Comparison of ENCODE assay signal across 22 cellular contexts in genomic region chr4:4590496-4590895, GRCh38. TPM values are rescaled to one million over a fixed set of nuclear protein-coding genes. Genes with fewer than 3 reads are reported as not detected.
DNase-seq lines count a peak whose midpoint lies in the region; ATAC-seq and TF ChIP-seq lines count a peak whose summit lies in the region.
"Had no signal": no experiment of that assay in that cellular context is flagged by ENCODE, and none has a peak within 500 bp of the region (broad histone marks: within the 10 kb centered on the region; RNA-seq: fewer than 3 reads in every experiment).

No MANE protein-coding gene starts in this region.

- no peak for TF ChIP-seq CTCF in epithelial cell of esophagus (IDR thresholded peaks at IDR 0.05; ENCODE audit: insufficient read depth, low read depth, low read length, missing control alignments)
- TF ChIP-seq CTCF in neural crest cell (conservative IDR thresholded peaks at IDR 0.05) = no peak
- no peak for TF ChIP-seq CTCF in A673 (conservative IDR thresholded peaks at IDR 0.05; ENCODE audit: low read depth, low read length)
- TF ChIP-seq CTCF in progenitor cell of endocrine pancreas (IDR thresholded peaks at IDR 0.05; ENCODE audit: unreplicated experiment) = no peak

- H3K36me3 ChIP-seq in A673 (ENCODE audit: insufficient read depth, low read length, poor library complexity, severe bottlenecking) = no peaks in the 10 kb centered on the region
- H3K36me3 ChIP-seq: colonic mucosa, right atrium auricular region had no signal

- H3K9me3 Mint-ChIP-seq in neural crest cell (peaks cover 14% of the 10 kb centered on the region), progenitor cell of endocrine pancreas (ENCODE audit: low read depth) (peaks cover 10% of the 10 kb centered on the region)

- H3K27ac ChIP-seq in A673 (ENCODE audit: low read depth, low read length, poor library complexity, severe bottlenecking) = no peak overlapping the region
- H3K27ac ChIP-seq: body of pancreas, colonic mucosa, right atrium auricular region had no signal

- H3K4me3 ChIP-seq in epithelial cell of esophagus (ENCODE audit: low read length) (no peak overlapping the region), A673 (ENCODE audit: low read depth, low read length, poor library complexity, severe bottlenecking) (no peak overlapping the region)
- H3K4me3 ChIP-seq: body of pancreas, colonic mucosa, lung, right atrium auricular region had no signal

- peak overlapping the region; percentile 77 for H3K27ac Mint-ChIP-seq in neural crest cell (ENCODE audit: unreplicated experiment)
- H3K27ac Mint-ChIP-seq in progenitor cell of endocrine pancreas = no peak overlapping the region
- H3K27ac Mint-ChIP-seq: activated CD8-positive, alpha-beta memory T cell treated with anti-CD3 and anti-CD28 coated beads, Interleukin-2, amount 10 ng/mL, durations not matched to agents 7 days and 5 days; activated naive CD4-positive, alpha-beta T cell treated with anti-CD3 and anti-CD28 coated beads, Interleukin-2, amount 50 U/mL, for 24 hours; activated T-helper 1 cell treated with anti-CD3 and anti-CD28 coated beads, Interleukin-12 subunit alpha, Interleukin-12 subunit beta, Interleukin-2, Interleukin-4 antibody, amounts not matched to agents 30 ng/mL and 10 ng/mL and 1 ng/mL, durations not matched to agents 14 hours and 24 hours and 36 hours; CD8-positive, alpha-beta memory T cell had no signal

- POLR2A ChIA-PET in A673 (lab: Charles Lee; ENCODE audit: low non-redundant PET) = no interaction called here

- ATAC-seq in GM19397 (IDR thresholded peaks at IDR 0.05; ENCODE audit: unreplicated experiment) = no peak
- ATAC-seq: activated CD8-positive, alpha-beta memory T cell treated with anti-CD3 and anti-CD28 coated beads, Interleukin-2, amount 10 ng/mL, durations not matched to agents 7 days and 5 days; body of pancreas had no signal

- CTCF ChIA-PET in A673 (lab: Charles Lee) = interaction anchor here (0.6 kb wide), 1 partner anchor 190 kb away, joined by 3 read pairs; no protein-coding TSS in a partner anchor

- intact Hi-C loops in A673 (cut with micrococcal nuclease; ENCODE audit: unreplicated experiment) = no loop called here

- no peaks in the 10 kb centered on the region for H3K9me3 ChIP-seq in A673 (ENCODE audit: low read depth, low read length, poor library complexity, severe bottlenecking)
- H3K9me3 ChIP-seq: body of pancreas, colonic mucosa had no signal

- peaks cover 4% of the 10 kb centered on the region for H3K4me1 ChIP-seq in A673 (ENCODE audit: insufficient read depth, low read length, poor library complexity, severe bottlenecking)
- H3K4me1 ChIP-seq: body of pancreas, colonic mucosa, right atrium auricular region had no signal

- DNase-seq in Daoy (ENCODE audit: low read depth) (peak; percentile 15), epithelial cell of esophagus (ENCODE audit: low read depth) (peak; percentile 9), neural crest cell (ENCODE audit: low read depth, low spot score) (no peak), A673 (ENCODE audit: low spot score) (no peak), HuH-7 (ENCODE audit: low spot score) (no peak), progenitor cell of endocrine pancreas (ENCODE audit: low spot score, unreplicated experiment) (no peak)
- DNase-seq: activated CD4-positive, alpha-beta T cell treated with anti-CD3 and anti-CD28 coated beads for 48 hours; activated CD8-positive, alpha-beta memory T cell treated with anti-CD3 and anti-CD28 coated beads, Interleukin-2, amount 10 ng/mL, durations not matched to agents 7 days and 5 days; body of pancreas; CD8-positive, alpha-beta memory T cell; colonic mucosa; H7; NCI-H1694; NCI-H2227 treated with DMSO at 0.1 percent for 48 hours; NCI-H748 treated with DMSO at 0.1 percent for 48 hours; SHP77 treated with DMSO at 0.1 percent for 48 hours had no signal

- no TSS peak for BruUV-seq in A673 (replicated peaks; lab: Mats Ljungman, UMichigan)

- H3K4me1 Mint-ChIP-seq in neural crest cell = peaks cover 48% of the 10 kb centered on the region
- H3K4me1 Mint-ChIP-seq in progenitor cell of endocrine pancreas (ENCODE audit: low read depth) = no peaks in the 10 kb centered on the region
- H3K4me1 Mint-ChIP-seq: activated CD8-positive, alpha-beta memory T cell treated with anti-CD3 and anti-CD28 coated beads, Interleukin-2, amount 10 ng/mL, durations not matched to agents 7 days and 5 days; activated naive CD4-positive, alpha-beta T cell treated with anti-CD3 and anti-CD28 coated beads, Interleukin-2, amount 50 U/mL, for 24 hours; CD8-positive, alpha-beta memory T cell had no signal

- no peaks in the 10 kb centered on the region for H3K27me3 Mint-ChIP-seq in neural crest cell (ENCODE audit: low read depth)
- no peaks in the 10 kb centered on the region for H3K27me3 Mint-ChIP-seq in progenitor cell of endocrine pancreas
- H3K27me3 Mint-ChIP-seq: activated CD8-positive, alpha-beta memory T cell treated with anti-CD3 and anti-CD28 coated beads, Interleukin-2, amount 10 ng/mL, durations not matched to agents 7 days and 5 days; activated naive CD4-positive, alpha-beta T cell treated with anti-CD3 and anti-CD28 coated beads, Interleukin-2, amount 50 U/mL, for 24 hours; CD8-positive, alpha-beta memory T cell had no signal

- H3K27me3 ChIP-seq in A673 (replicated peaks; ENCODE audit: insufficient read depth, low read depth, low read length, poor library complexity) = no peaks in the 10 kb centered on the region
- H3K27me3 ChIP-seq: body of pancreas, colonic mucosa, right atrium auricular region had no signal

- H3K4me3 Mint-ChIP-seq in neural crest cell (peak overlapping the region; percentile 6), progenitor cell of endocrine pancreas (ENCODE audit: low read depth) (no peak overlapping the region)
- H3K4me3 Mint-ChIP-seq: activated CD8-positive, alpha-beta memory T cell treated with anti-CD3 and anti-CD28 coated beads, Interleukin-2, amount 10 ng/mL, durations not matched to agents 7 days and 5 days; activated naive CD4-positive, alpha-beta T cell treated with anti-CD3 and anti-CD28 coated beads, Interleukin-2, amount 50 U/mL, for 24 hours; activated T-helper 1 cell treated with anti-CD3 and anti-CD28 coated beads, Interleukin-12 subunit alpha, Interleukin-12 subunit beta, Interleukin-2, Interleukin-4 antibody, amounts not matched to agents 30 ng/mL and 10 ng/mL and 1 ng/mL, durations not matched to agents 14 hours and 24 hours and 36 hours; CD8-positive, alpha-beta memory T cell had no signal

- H3K36me3 Mint-ChIP-seq in neural crest cell (ENCODE audit: low read depth) = peaks cover 23% of the 10 kb centered on the region
- H3K36me3 Mint-ChIP-seq in progenitor cell of endocrine pancreas (ENCODE audit: insufficient read depth) = peaks cover 12% of the 10 kb centered on the region

TF ChIP-seq in PFSK-1, 5 proteins besides CTCF, POLR2A, EP300 and RAD21:
- TF ChIP-seq REST (IDR thresholded peaks at IDR 0.05; ENCODE audit: insufficient read depth in 1 of 2, low read depth in 2 of 2, low read length in 2 of 2) = peak in 1 of 2 experiments; percentile 22; a peak in 1 of 4 replicates
- peak; percentile 34; the same call in 1 of the 2 replicates for TF ChIP-seq TAF1 (IDR thresholded peaks at IDR 0.05; ENCODE audit: borderline replicate concordance, insufficient read depth, low read length)
- TF ChIP-seq POLR2AphosphoS5 (IDR thresholded peaks at IDR 0.05; ENCODE audit: low read depth, low read length) = 0 out of 2 replicates have a peak, but pooled peaks have one; percentile 44
- TF ChIP-seq SIN3A (IDR thresholded peaks at IDR 0.05; ENCODE audit: borderline replicate concordance, insufficient read depth, low read length) = no peak
- peak; percentile 61 for TF ChIP-seq FOXP2 (optimal IDR thresholded peaks at IDR 0.05; ENCODE audit: borderline replicate concordance, extremely low read depth, extremely low read length, insufficient read depth)

RNA-seq across cellular contexts. Expression of gene STX18, which starts 48.6 kb away (rescaled TPM):
- 36.9 and 48.1 TPM in 2 replicates for total RNA-seq in Daoy (2014; rRNA removed; shearing (Covaris generic))
- polyA plus RNA-seq in PFSK-1 (2012; ENCODE audit: insufficient read length, low read depth) = 24.4 TPM
- total RNA-seq in neural crest cell (36.7 and 40.0 TPM in 2 replicates), A673 (2021) (31.0 and 34.3 TPM in 2 replicates), progenitor cell of endocrine pancreas (37.8 and 41.2 TPM in 2 replicates)

Comparison
In these comparisons a context has a peak if more than half of its experiments do, and no peak if none do; other contexts are left out.
1. DNase-seq: peak in Daoy (single experiment) and epithelial cell of esophagus (single experiment); none in neural crest cell (single experiment), A673 (single experiment), HuH-7 (single experiment) and progenitor cell of endocrine pancreas (single experiment).